ENCODE assay signal across 33 cellular contexts in genomic region chr16:71869089-71869488, GRCh38. TPM values are rescaled to one million over a fixed set of nuclear protein-coding genes. Genes with fewer than 3 reads are reported as not detected.
DNase-seq lines count a peak whose midpoint lies in the region; ATAC-seq and TF ChIP-seq lines count a peak whose summit lies in the region.
"Had no signal": no experiment of that assay in that cellular context is flagged by ENCODE, and none has a peak within 500 bp of the region (broad histone marks: within the 10 kb centered on the region; RNA-seq: fewer than 3 reads in every experiment).

No MANE protein-coding gene starts in this region.

- peak; percentile 35 to 57 (median 51) for ATAC-seq in heart left ventricle
- ATAC-seq in heart right ventricle = peak in 6 of 8 donors; percentile 29 to 83 (median 43)
- peak; percentile 38 for ATAC-seq in left ventricle myocardium superior
- no peak for ATAC-seq in Right ventricle myocardium inferior
- ATAC-seq: A549; CD8-positive, alpha-beta T cell had no signal

- H3K27me3 ChIP-seq in cardiac muscle cell (no peaks in the 10 kb centered on the region), heart left ventricle (no peaks in the 10 kb centered on the region), left ventricle myocardium inferior (ENCODE audit: low read depth) (no peaks in the 10 kb centered on the region), heart right ventricle (no peaks in the 10 kb centered on the region), right atrium auricular region (no peaks in the 10 kb centered on the region)
- H3K27me3 ChIP-seq: BE2C; BLaER1; BLaER1 treated with 17β-estradiol and CSF1 and Interleukin-3, amounts not matched to agents 10 nM and 100 nM had no signal

- no peak for TF ChIP-seq POLR2A in heart left ventricle (IDR thresholded peaks at IDR 0.05)

- no peak for TF ChIP-seq CTCF in cardiac muscle cell (IDR thresholded peaks at IDR 0.05; ENCODE audit: low read depth, low read length)
- TF ChIP-seq CTCF in heart left ventricle (IDR thresholded peaks at IDR 0.05) = no peak
- TF ChIP-seq CTCF in left ventricle myocardium inferior (IDR thresholded peaks at IDR 0.05; ENCODE audit: borderline replicate concordance) = no peak
- no peak for TF ChIP-seq CTCF in heart right ventricle (IDR thresholded peaks at IDR 0.05)
- TF ChIP-seq CTCF in right atrium auricular region (IDR thresholded peaks at IDR 0.05) = no peak

- 64 to 78% (median 71%) methylated on average over 1 of the region's 1 CpG for WGBS in heart left ventricle, 4 donors
- WGBS in heart right ventricle, 2 donors = 77 to 78% methylated on average over 1 of the region's 1 CpG

- intact Hi-C loops in cardiac septum (cut with DNase I) (no loop called here), heart left ventricle (cut with DNase I) (no loop called here), left ventricle myocardium inferior (cut with micrococcal nuclease) (no loop called here), heart right ventricle (cut with DNase I) (no loop called here), left ventricle myocardium superior (cut with micrococcal nuclease) (no loop called here), Right ventricle myocardium inferior (cut with DNase I) (no loop called here)

- no peaks in the 10 kb centered on the region for H3K9me3 ChIP-seq in cardiac muscle cell (ENCODE audit: low read depth)
- H3K9me3 ChIP-seq in heart left ventricle = no peaks in the 10 kb centered on the region
- no peaks in the 10 kb centered on the region for H3K9me3 ChIP-seq in left ventricle myocardium inferior (replicated peaks)
- H3K9me3 ChIP-seq in heart right ventricle = no peaks in the 10 kb centered on the region
- H3K9me3 ChIP-seq in right atrium auricular region = no peaks in the 10 kb centered on the region
- H3K9me3 ChIP-seq: A549; BE2C; BLaER1; BLaER1 treated with 17β-estradiol and CSF1 and Interleukin-3, amounts not matched to agents 10 nM and 100 nM; Caco-2 had no signal

- H3K4me3 ChIP-seq in cardiac muscle cell = no peak overlapping the region
- H3K4me3 ChIP-seq in heart left ventricle = no peak overlapping the region
- H3K4me3 ChIP-seq in left ventricle myocardium inferior = no peak overlapping the region
- no peak overlapping the region for H3K4me3 ChIP-seq in heart right ventricle
- H3K4me3 ChIP-seq in right atrium auricular region = no peak overlapping the region
- H3K4me3 ChIP-seq: A549; BLaER1; BLaER1 treated with 17β-estradiol and CSF1 and Interleukin-3, amounts not matched to agents 10 nM and 100 nM had no signal

- H3K36me3 ChIP-seq in cardiac muscle cell (peaks cover 27% of the 10 kb centered on the region), heart left ventricle (peaks cover 0 to 83% (median 49%) of the 10 kb centered on the region in 9 donors), left ventricle myocardium inferior (peaks cover 15% of the 10 kb centered on the region), heart right ventricle (peaks cover 0 to 88% (median 8%) of the 10 kb centered on the region in 9 donors), right atrium auricular region (peaks cover 14% of the 10 kb centered on the region)

- H3K27ac ChIP-seq in cardiac muscle cell (peak overlapping the region; percentile 71), heart left ventricle (no peak overlapping the region), left ventricle myocardium inferior (replicated peaks) (no peak overlapping the region), heart right ventricle (no peak overlapping the region), right atrium auricular region (no peak overlapping the region)
- H3K27ac ChIP-seq: 22Rv1; A549; BLaER1; BLaER1 treated with 17β-estradiol and CSF1 and Interleukin-3, amounts not matched to agents 10 nM and 100 nM; C4-2B had no signal

- peak in 1 of 2 donors; percentile 53 for DNase-seq in cardiac muscle cell (ENCODE audit: low read depth in 1 of 2, low spot score in 1 of 2)
- no peak for DNase-seq in cardiac septum (ENCODE audit: low spot score)
- no peak for DNase-seq in heart left ventricle
- no peak for DNase-seq in left ventricle myocardium inferior
- DNase-seq in heart right ventricle = no peak
- DNase-seq in right atrium auricular region (ENCODE audit: low spot score) = no peak
- no peak for DNase-seq in left ventricle myocardium superior
- DNase-seq in Right ventricle myocardium inferior (ENCODE audit: missing footprints) = no peak
- DNase-seq: 8988T; ACHN; AML-193; BE2C; C1 segment of cervical spinal cord; Caco-2; Calu3; CD4-positive, alpha-beta memory T cell; CD4-positive, alpha-beta T cell; CD4-positive, CD25-positive, alpha-beta regulatory T cell; CD8-positive, alpha-beta memory T cell; CD8-positive, alpha-beta T cell; COR-L47; DMS 273 treated with DMSO at 0.1 percent for 48 hours; DMS153; DMS53; DMS79; DMS79 treated with DMSO at 0.1 percent for 48 hours; DND-41; EL had no signal

- no peaks in the 10 kb centered on the region for H3K4me1 ChIP-seq in cardiac muscle cell (ENCODE audit: low read depth)
- no peaks in the 10 kb centered on the region for H3K4me1 ChIP-seq in heart left ventricle
- H3K4me1 ChIP-seq in left ventricle myocardium inferior = no peaks in the 10 kb centered on the region
- H3K4me1 ChIP-seq in heart right ventricle = no peaks in the 10 kb centered on the region
- no peaks in the 10 kb centered on the region for H3K4me1 ChIP-seq in right atrium auricular region
- H3K4me1 ChIP-seq: A549, BE2C, BLaER1, Caco-2 had no signal

RNA-seq across cellular contexts. Expression of gene ZNF821, which starts 14.9 kb away (rescaled TPM):
- total RNA-seq in cardiac muscle cell = 24.9 and 25.1 TPM in 2 replicates
- 19.6 and 28.7 TPM in 2 replicates for polyA plus RNA-seq in cardiac muscle cell
- 7.2 TPM for total RNA-seq in cardiac septum
- 1 to 10 TPM; 2.3 to 5.7 (median 3.9) TPM for total RNA-seq in heart left ventricle
- 1 to 10 TPM; 2.3 to 3.9 TPM for polyA plus RNA-seq in heart left ventricle
- 3.0 TPM for total RNA-seq in left ventricle myocardium inferior
- total RNA-seq in heart right ventricle = 1 to 10 TPM; 2.2 to 7.8 (median 3.5) TPM
- 1 to 10 TPM; 3.5 to 3.6 TPM for polyA plus RNA-seq in heart right ventricle
- total RNA-seq in right atrium auricular region = 1 to 10 TPM; 2.6 to 8.9 TPM
- total RNA-seq in left ventricle myocardium superior = 3.2 TPM
- 2.5 TPM for total RNA-seq in Right ventricle myocardium inferior

RNA-seq across cellular contexts. Expression of gene ATXN1L, which starts 23.3 kb away (rescaled TPM):
- total RNA-seq in cardiac muscle cell = 16.0 and 20.9 TPM in 2 replicates
- polyA plus RNA-seq in cardiac muscle cell = 6.8 and 12.6 TPM in 2 replicates
- total RNA-seq in cardiac septum = 22.9 TPM
- total RNA-seq in heart left ventricle = 10 to 100 TPM; 14.3 to 24.2 (median 19.8) TPM
- 10 to 100 TPM in 1 of 2 donors, 1 to 10 TPM in 1; 6.9 to 16.5 TPM for polyA plus RNA-seq in heart left ventricle
- 14.0 TPM for total RNA-seq in left ventricle myocardium inferior
- 10 to 100 TPM; 13.9 to 24.2 (median 19.1) TPM for total RNA-seq in heart right ventricle
- 1 to 10 TPM; 6.0 to 6.7 TPM for polyA plus RNA-seq in heart right ventricle
- 10 to 100 TPM; 13.6 to 23.7 TPM for total RNA-seq in right atrium auricular region
- total RNA-seq in left ventricle myocardium superior = 14.4 TPM
- 13.4 TPM for total RNA-seq in Right ventricle myocardium inferior

RNA-seq across cellular contexts. Expression of gene IST1, which starts 26.2 kb away (rescaled TPM):
- total RNA-seq in cardiac muscle cell = 180 and 248 TPM in 2 replicates
- polyA plus RNA-seq in cardiac muscle cell = 164 and 227 TPM in 2 replicates
- total RNA-seq in cardiac septum = 111 TPM
- 100 to 1,000 TPM in 7 of 9 donors, 10 to 100 TPM in 2; 89.2 to 146 (median 109) TPM for total RNA-seq in heart left ventricle
- 100 to 1,000 TPM in 1 of 2 donors, 10 to 100 TPM in 1; 54.5 to 105 TPM for polyA plus RNA-seq in heart left ventricle
- 109 TPM for total RNA-seq in left ventricle myocardium inferior
- total RNA-seq in heart right ventricle = 100 to 1,000 TPM in 7 of 10 donors, 10 to 100 TPM in 3; 89.1 to 140 (median 108) TPM
- 10 to 100 TPM; 80.6 to 92.1 TPM for polyA plus RNA-seq in heart right ventricle
- 100 to 1,000 TPM; 140 to 150 TPM for total RNA-seq in right atrium auricular region
- total RNA-seq in left ventricle myocardium superior = 110 TPM
- total RNA-seq in Right ventricle myocardium inferior = 114 TPM
